ENCODE assay signal across 18 cellular contexts in the genomic region with DNA sequence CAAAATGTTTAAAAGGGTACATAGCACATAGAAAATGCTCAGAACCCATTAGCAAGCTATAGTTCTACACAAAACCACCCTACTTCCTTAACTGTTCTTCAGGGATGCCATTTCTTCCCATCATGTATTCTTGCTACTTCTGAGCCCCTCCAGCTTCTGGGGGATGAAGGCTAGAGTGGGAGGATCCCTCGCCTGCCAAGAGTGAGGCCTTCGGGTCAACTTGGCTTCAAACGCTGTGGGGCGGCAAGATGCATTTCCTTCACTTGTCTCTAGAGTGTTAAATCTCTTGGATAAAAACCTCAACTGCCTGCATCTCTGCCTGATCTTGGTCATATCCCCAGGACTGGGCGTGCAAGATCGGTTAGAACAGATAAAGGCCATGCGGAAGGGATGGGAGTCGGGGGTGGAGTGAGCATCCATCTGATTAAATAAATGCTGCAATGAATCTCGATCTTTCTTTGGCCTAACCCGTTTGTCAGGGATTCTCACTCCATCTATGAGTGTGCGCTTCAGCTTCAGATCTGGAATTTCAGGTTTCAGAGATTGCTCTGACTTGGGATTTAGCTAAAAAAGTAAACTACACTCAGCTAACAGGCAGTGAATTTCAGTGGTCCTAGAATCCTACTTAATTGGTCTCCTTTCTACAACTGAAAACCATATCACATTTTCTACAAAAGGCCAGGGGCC.
A peak's percentile ranks its signal among the peaks of the same experiment; 100 is the strongest.
DNase-seq lines count a peak whose midpoint lies in the region; TF ChIP-seq lines count a peak whose summit lies in the region.
"Had no signal": no experiment of that assay in that cellular context is flagged by ENCODE, and none has a peak within 500 bp of the region (broad histone marks: within the 10 kb centered on the region; RNA-seq: fewer than 3 reads in every experiment).

No MANE protein-coding gene starts in this region.

- H3K27me3 ChIP-seq in Caco-2 (replicated peaks; ENCODE audit: control insufficient read depth, insufficient read depth, low read length): no peaks in the 10 kb centered on the region
- peaks cover 0 to 10% (median 0%) of the 10 kb centered on the region in 7 donors for H3K27me3 ChIP-seq in spleen (replicated peaks in 1 of 7)
- H3K27me3 ChIP-seq: BLaER1, Peyer's patch, SJSA1 had no signal

- H3K27ac Mint-ChIP-seq in Caco-2 (ENCODE audit: unreplicated experiment) (peak overlapping the region; percentile 88), neural crest cell (ENCODE audit: unreplicated experiment) (peak overlapping the region; percentile 17)
- H3K27ac Mint-ChIP-seq: CD4-positive, alpha-beta T cell; HFFc6 had no signal

- TF ChIP-seq POLR2A in spleen (IDR thresholded peaks at IDR 0.05): no peak

- H3K4me1 ChIP-seq in Caco-2 (peaks cover 55% of the 10 kb centered on the region), spleen (peaks cover 0 to 9% (median 0%) of the 10 kb centered on the region in 6 donors)
- H3K4me1 ChIP-seq: BLaER1, HAP-1, Peyer's patch, SJSA1 had no signal

- H3K36me3 ChIP-seq in Caco-2 (ENCODE audit: control insufficient read depth, insufficient read depth, low read length) (no peaks in the 10 kb centered on the region), spleen (no peaks in the 10 kb centered on the region)
- H3K36me3 ChIP-seq: BLaER1, HAP-1, Peyer's patch had no signal

- H3K27ac ChIP-seq in spleen: peak overlapping the region in 5 of 8 donors; percentile 7 to 72 (median 36)
- H3K27ac ChIP-seq: BLaER1, Peyer's patch, SJSA1 had no signal

- H3K9me3 ChIP-seq in Caco-2 (no peaks in the 10 kb centered on the region), spleen (no peaks in the 10 kb centered on the region)
- H3K9me3 ChIP-seq: BLaER1, HAP-1, Peyer's patch, SJSA1 had no signal

- intact Hi-C loops in Caco-2 (cut with micrococcal nuclease; ENCODE audit: unreplicated experiment) (no loop called here), spleen (cut with DNase I; ENCODE audit: low total_unique reads) (no loop called here)

- TF ChIP-seq CTCF in Caco-2 (IDR thresholded peaks at IDR 0.05; ENCODE audit: insufficient read depth in 1 of 2, low read depth in 1 of 2, low read length in 1 of 2, severe bottlenecking in 1 of 2, unreplicated experiment in 1 of 2) (no peak), epithelial cell of esophagus (IDR thresholded peaks at IDR 0.05; ENCODE audit: insufficient read depth, low read depth, low read length, missing control alignments) (no peak), neural crest cell (conservative IDR thresholded peaks at IDR 0.05) (no peak), spleen (IDR thresholded peaks at IDR 0.05 in 8 of 11, conservative IDR thresholded peaks at IDR 0.05 in 3 of 11) (no peak)

- H3K9me3 Mint-ChIP-seq in Caco-2 (ENCODE audit: unreplicated experiment) (no peaks in the 10 kb centered on the region), neural crest cell (no peaks in the 10 kb centered on the region)
- H3K9me3 Mint-ChIP-seq: CD4-positive, alpha-beta T cell; HFFc6 had no signal

- H3K36me3 Mint-ChIP-seq in Caco-2 (ENCODE audit: insufficient read depth, unreplicated experiment) (peaks cover 15% of the 10 kb centered on the region), neural crest cell (ENCODE audit: low read depth) (no peaks in the 10 kb centered on the region)

- H3K4me1 Mint-ChIP-seq in Caco-2 (ENCODE audit: low read depth, unreplicated experiment): peaks cover 61% of the 10 kb centered on the region
- no peaks in the 10 kb centered on the region for H3K4me1 Mint-ChIP-seq in neural crest cell

- no TSS peak for BruUV-seq in Caco-2 (replicated peaks; lab: Mats Ljungman, UMichigan)

- CTCF ChIA-PET in Caco-2 (lab: Charles Lee): no interaction called here

- H3K4me3 Mint-ChIP-seq in Caco-2 (ENCODE audit: unreplicated experiment): peak overlapping the region; percentile 20
- H3K4me3 Mint-ChIP-seq in neural crest cell: no peak overlapping the region
- H3K4me3 Mint-ChIP-seq: CD4-positive, alpha-beta T cell; HFFc6 had no signal

- 73 to 81% (median 77%) methylated on average over 11 of the region's 11 CpGs for WGBS in spleen, 5 donors

- DNase-seq in Caco-2: peak in 1 of 2 experiments; percentile 27
- peak; percentile 59 for DNase-seq in epithelial cell of esophagus (ENCODE audit: low read depth)
- no peak for DNase-seq in neural crest cell (ENCODE audit: low read depth, low spot score)
- DNase-seq in spleen: no peak
- no peak for DNase-seq in glomerular visceral epithelial cell (ENCODE audit: extremely low spot score)
- DNase-seq in activated gamma-delta T cell (lab: John Stamatoyannopoulos, UW): no peak
- no peak for DNase-seq in SK-N-DZ (ENCODE audit: low spot score)
- DNase-seq: CD4-positive, alpha-beta T cell; GOT3; HFFc6; Karpas-422; NCI-H1105 treated with DMSO at 0.1 percent for 48 hours; NCI-H2029; NCI-H526 treated with DMSO at 0.1 percent for 48 hours; Peyer's patch had no signal

- H3K27me3 Mint-ChIP-seq in Caco-2 (ENCODE audit: insufficient read depth, unreplicated experiment) (no peaks in the 10 kb centered on the region), neural crest cell (ENCODE audit: low read depth) (peaks cover 6% of the 10 kb centered on the region)

- no peak overlapping the region for H3K4me3 ChIP-seq in Caco-2 (ENCODE audit: low read depth, low read length)
- H3K4me3 ChIP-seq in epithelial cell of esophagus (ENCODE audit: low read length): no peak overlapping the region
- no peak overlapping the region for H3K4me3 ChIP-seq in spleen
- H3K4me3 ChIP-seq: BLaER1, HAP-1, Peyer's patch, SJSA1 had no signal

- POLR2A ChIA-PET in Caco-2 (lab: Charles Lee): interaction anchor here (0.6 kb wide), 1 partner anchor 995 kb away, joined by 3 read pairs; no protein-coding TSS in a partner anchor
